ENCODE assay signal across 12 cellular contexts in genomic region chr1:247102381-247102780, GRCh38. TPM values are rescaled to one million over a fixed set of nuclear protein-coding genes. Genes with fewer than 3 reads are reported as not detected.
DNase-seq lines count a peak whose midpoint lies in the region; ATAC-seq, FAIRE-seq and TF ChIP-seq lines count a peak whose summit lies in the region.
"Had no signal": no experiment of that assay in that cellular context is flagged by ENCODE, and none has a peak within 500 bp of the region (broad histone marks: within the 10 kb centered on the region; RNA-seq: fewer than 3 reads in every experiment).

No MANE protein-coding gene starts in this region.

- no peak for ATAC-seq in activated T-helper 17 cell treated with anti-CD3 and anti-CD28 coated beads, Interleukin-2, amount 50 U/mL, for 72 hours (replicated peaks)
- ATAC-seq in HG03025 (IDR thresholded peaks at IDR 0.05; ENCODE audit: low FRiP score, unreplicated experiment) (no peak), pancreas (no peak)

- peaks cover 37% of the 10 kb centered on the region for H3K36me3 ChIP-seq in ACC112 (ENCODE audit: insufficient read depth, low read length)
- H3K36me3 ChIP-seq in DOHH2 (ENCODE audit: control insufficient read depth, low read length), result peaks cover 57% of the 10 kb centered on the region
- H3K36me3 ChIP-seq in iPS-20b (ENCODE audit: insufficient read depth, low read depth, low read length), result peaks cover 41% of the 10 kb centered on the region
- H3K36me3 ChIP-seq in pancreas, result peaks cover 11 to 26% (median 13%) of the 10 kb centered on the region in 3 donors

- H4K20me1 ChIP-seq in DOHH2 (ENCODE audit: control insufficient read depth, insufficient read depth, low read depth, low read length), result no peaks in the 10 kb centered on the region

- H3K27ac Mint-ChIP-seq in activated T-helper 17 cell treated with anti-CD3 and anti-CD28 coated beads, Interleukin-2, amount 50 U/mL, for 72 hours, result no peak overlapping the region

- peak overlapping the region; percentile 81 for H3K4me3 Mint-ChIP-seq in activated T-helper 17 cell treated with anti-CD3 and anti-CD28 coated beads, Interleukin-2, amount 50 U/mL, for 72 hours

- H3K4me3 ChIP-seq in ACC112 (ENCODE audit: low read depth, low read length), result peak overlapping the region; percentile 93
- 0 out of 2 replicates have a peak overlapping the region, but pooled peaks have one; percentile 0 for H3K4me3 ChIP-seq in DOHH2 (ENCODE audit: low read length)
- H3K4me3 ChIP-seq in iPS-20b (ENCODE audit: low read length), result peak overlapping the region; percentile 99; the same call in 1 of the 2 replicates
- H3K4me3 ChIP-seq in pancreas, result no peak overlapping the region

- H3K4me2 ChIP-seq in DOHH2 (ENCODE audit: low read length), result 0 out of 2 replicates have a peak overlapping the region, but pooled peaks have one; percentile 6

- no peaks in the 10 kb centered on the region for H3F3A ChIP-seq in DOHH2 (ENCODE audit: control insufficient read depth, insufficient read depth)

- H3K27ac ChIP-seq in ACC112 (ENCODE audit: low read depth, low read length) (peak overlapping the region; percentile 28), DOHH2 (ENCODE audit: low read depth, low read length) (no peak overlapping the region), iPS-20b (ENCODE audit: low read length) (no peak overlapping the region), pancreas (no peak overlapping the region)

- intact Hi-C loops in pancreas (cut with DNase I), result no loop called here

- H3K9me3 ChIP-seq in DOHH2 (ENCODE audit: control insufficient read depth, insufficient read depth, low read length) (peaks cover 18% of the 10 kb centered on the region), iPS-20b (ENCODE audit: insufficient read depth, low read depth, low read length) (peaks cover 15% of the 10 kb centered on the region; the same call in 1 of the 2 replicates), pancreas (peaks cover 0 to 4% (median 0%) of the 10 kb centered on the region in 4 donors)

- no peak for DNase-seq in cortex of kidney (lab: John Stamatoyannopoulos, UW)
- DNase-seq in GF-D8 (lab: John Stamatoyannopoulos, UW), result no peak
- no peak for DNase-seq in pancreas
- DNase-seq: amniotic stem cell, GOT3, NCI-H1930, SW 1271 had no signal

- H3K9me3 Mint-ChIP-seq in activated T-helper 17 cell treated with anti-CD3 and anti-CD28 coated beads, Interleukin-2, amount 50 U/mL, for 72 hours, result peaks cover 9% of the 10 kb centered on the region

- H3K36me3 Mint-ChIP-seq in activated T-helper 17 cell treated with anti-CD3 and anti-CD28 coated beads, Interleukin-2, amount 50 U/mL, for 72 hours (ENCODE audit: low read depth), result peaks cover 57% of the 10 kb centered on the region

- no peak overlapping the region for H2AFZ ChIP-seq in ACC112 (ENCODE audit: low read length, unreplicated experiment)

- H3K4me1 Mint-ChIP-seq in activated T-helper 17 cell treated with anti-CD3 and anti-CD28 coated beads, Interleukin-2, amount 50 U/mL, for 72 hours, result no peaks in the 10 kb centered on the region

- no peaks in the 10 kb centered on the region for H3K9me2 ChIP-seq in DOHH2 (replicated peaks; ENCODE audit: control insufficient read depth, low read length)

- H3K27me3 ChIP-seq in ACC112 (ENCODE audit: insufficient read depth, low read length), result no peaks in the 10 kb centered on the region
- H3K27me3 ChIP-seq in DOHH2 (ENCODE audit: control insufficient read depth, low read length), result no peaks in the 10 kb centered on the region
- no peaks in the 10 kb centered on the region for H3K27me3 ChIP-seq in iPS-20b (ENCODE audit: insufficient read depth, low read length)
- no peaks in the 10 kb centered on the region for H3K27me3 ChIP-seq in pancreas

- 96 to 97% methylated on average over 1 of the region's 1 CpG for WGBS in pancreas, 2 donors

- peaks cover 2% of the 10 kb centered on the region for H3K27me3 Mint-ChIP-seq in activated T-helper 17 cell treated with anti-CD3 and anti-CD28 coated beads, Interleukin-2, amount 50 U/mL, for 72 hours

- H3K79me2 ChIP-seq in ACC112 (ENCODE audit: control insufficient read depth, insufficient read depth, low read length, unreplicated experiment) (peaks cover 33% of the 10 kb centered on the region), DOHH2 (ENCODE audit: control insufficient read depth, low read length) (peaks cover 52% of the 10 kb centered on the region)

- no peak overlapping the region for H3K9ac ChIP-seq in iPS-20b (ENCODE audit: low read depth, low read length)

- FAIRE-seq in pancreas (lab: Jason Lieb, UNC), result no peak

- TF ChIP-seq CTCF in DOHH2 (IDR thresholded peaks at IDR 0.05; ENCODE audit: low read depth, low read length, poor library complexity, severe bottlenecking) (no peak), pancreas (IDR thresholded peaks at IDR 0.05) (no peak)

- H3K4me1 ChIP-seq in ACC112 (ENCODE audit: control insufficient read depth, insufficient read depth, low read length, unreplicated experiment) (peaks cover 13% of the 10 kb centered on the region), DOHH2 (ENCODE audit: control insufficient read depth, low read length) (peaks cover 14% of the 10 kb centered on the region), iPS-20b (ENCODE audit: insufficient read depth, low read length) (peaks cover 17% of the 10 kb centered on the region; the same call in 1 of the 2 replicates), pancreas (peaks cover 6 to 9% (median 8%) of the 10 kb centered on the region in 3 donors)

RNA-seq across cellular contexts. Expression of gene ZNF669, which starts 1.8 kb away (rescaled TPM):
- 1 to 10 TPM; 5.7 to 7.1 TPM for total RNA-seq in activated T-helper 17 cell treated with anti-CD3 and anti-CD28 coated beads, Interleukin-2, amount 50 U/mL, for 72 hours
- 1 to 10 TPM; 2.4 to 5.1 (median 3.4) TPM for total RNA-seq in pancreas
- 1 to 10 TPM; 1.7 to 3.1 TPM for polyA plus RNA-seq in pancreas

RNA-seq across cellular contexts. Expression of gene ZNF670, which starts 23.8 kb away (rescaled TPM):
- 1 to 10 TPM; 2.7 to 3.3 TPM for total RNA-seq in activated T-helper 17 cell treated with anti-CD3 and anti-CD28 coated beads, Interleukin-2, amount 50 U/mL, for 72 hours
- 1 to 10 TPM in 5 of 6 donors, under 1 TPM in 1; 0.74 to 2.3 (median 1.2) TPM for total RNA-seq in pancreas
- 1 to 10 TPM in 1 of 2 donors, under 1 TPM in 1; 0.87 to 1.2 TPM for polyA plus RNA-seq in pancreas

Comparison
In these comparisons a context has a peak if more than half of its experiments do, and no peak if none do; other contexts are left out.
1. H3K4me3 ChIP-seq: peak in ACC112 (single experiment), DOHH2 (single experiment) and iPS-20b (single experiment); none in pancreas (0 of 4).